19 cellular contexts compared by ENCODE assay signal in the genomic region with DNA sequence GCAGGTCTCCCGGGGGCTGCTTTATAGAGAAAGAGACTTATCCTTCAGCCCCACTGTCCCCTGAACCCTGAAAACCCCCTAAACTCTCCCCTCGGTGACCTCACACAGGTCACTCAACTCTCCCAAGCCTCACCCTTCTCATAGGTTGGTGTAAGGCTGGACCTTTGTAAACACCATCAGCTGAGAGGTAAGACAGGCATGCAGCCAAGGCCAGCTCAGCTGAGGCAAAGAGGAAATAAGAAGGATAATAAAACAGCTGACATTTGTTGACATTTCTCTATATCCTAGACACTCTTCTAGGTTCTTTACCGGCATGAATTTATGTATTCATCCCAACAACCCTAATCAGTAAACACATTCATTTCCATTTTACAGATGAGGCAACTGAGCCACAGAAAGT.
"Had no signal": no experiment of that assay in that cellular context is flagged by ENCODE, and none has a peak within 500 bp of the region (broad histone marks: within the 10 kb centered on the region; RNA-seq: fewer than 3 reads in every experiment).

No MANE protein-coding gene starts in this region.

- H3K27ac ChIP-seq: foreskin keratinocyte, heart left ventricle, pancreas, sigmoid colon, stomach, testis, VCaP had no signal

- ATAC-seq: activated CD8-positive, alpha-beta memory T cell treated with anti-CD3 and anti-CD28 coated beads, Interleukin-2, amount 10 ng/mL, durations not matched to agents 7 days and 5 days; activated naive CD8-positive, alpha-beta T cell treated with anti-CD3 and anti-CD28 coated beads, Interleukin-2, amount 50 U/mL, for 24 hours; heart left ventricle; left cardiac atrium had no signal

- H3K9me3 ChIP-seq: heart left ventricle, pancreas, sigmoid colon, stomach, testis had no signal

- FAIRE-seq: endothelial cell of umbilical vein, pancreas had no signal

- DNase-seq: activated CD4-positive, alpha-beta memory T cell treated with anti-CD3 and anti-CD28 coated beads for 36 hours; activated CD4-positive, alpha-beta T cell treated with anti-CD3 and anti-CD28 coated beads for 1 hour; activated CD8-positive, alpha-beta memory T cell treated with anti-CD3 and anti-CD28 coated beads, Interleukin-2, amount 10 ng/mL, durations not matched to agents 7 days and 5 days; activated naive CD4-positive, alpha-beta T cell treated with anti-CD3 and anti-CD28 coated beads for 36 hours; activated naive CD8-positive, alpha-beta T cell treated with anti-CD3 and anti-CD28 coated beads, Interleukin-2, amount 50 U/mL, for 24 hours; activated T-cell treated with anti-CD3 and anti-CD28 coated beads, Interleukin-2, amount 50 U/mL, for 1 hour; aorta; effector CD8-positive, alpha-beta T cell; foreskin keratinocyte; heart left ventricle; left cardiac atrium; pancreas; sigmoid colon; stimulated activated CD4-positive, alpha-beta T cell treated with anti-CD3 and anti-CD28 coated beads, Interleukin-1b, Interleukin-23, amount 100 ng/mL, for 48 hours; stomach; testis had no signal

- H3K4me1 ChIP-seq: foreskin keratinocyte, heart left ventricle, pancreas, sigmoid colon, stomach, testis had no signal

- H3K4me3 ChIP-seq: heart left ventricle, lung, pancreas, sigmoid colon, stomach, testis had no signal

- H3K36me3 ChIP-seq: heart left ventricle, pancreas, sigmoid colon, stomach had no signal

- H3K27me3 ChIP-seq: pancreas, sigmoid colon, testis had no signal
